ENCODE assay signal across 17 cellular contexts in the genomic region with DNA sequence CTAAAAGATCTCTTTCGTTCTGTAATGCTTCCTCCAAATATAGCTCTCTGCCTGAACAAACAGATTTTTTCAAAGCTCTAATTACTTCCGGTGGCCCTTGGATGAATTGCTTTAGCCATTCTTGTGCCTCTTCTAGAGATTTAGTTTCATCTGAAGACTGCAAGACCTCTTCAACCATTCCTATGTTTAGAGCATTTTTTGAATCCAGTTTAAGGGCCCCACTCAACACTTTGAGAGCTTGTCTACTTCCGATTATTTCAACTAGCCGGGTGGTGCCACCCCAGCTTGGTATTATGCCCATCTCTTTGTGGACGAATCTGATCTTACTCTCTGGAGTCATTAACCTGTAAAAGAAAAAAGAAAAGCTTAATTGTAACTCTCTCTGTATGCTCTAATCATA. TPM values are rescaled to one million over a fixed set of nuclear protein-coding genes. Genes with fewer than 3 reads are reported as not detected.
DNase-seq lines count a peak whose midpoint lies in the region; ATAC-seq and TF ChIP-seq lines count a peak whose summit lies in the region.
"Had no signal": no experiment of that assay in that cellular context is flagged by ENCODE, and none has a peak within 500 bp of the region (broad histone marks: within the 10 kb centered on the region; RNA-seq: fewer than 3 reads in every experiment).

No MANE protein-coding gene starts in this region.

- intact Hi-C loops in cardiac septum (cut with DNase I) = no loop called here
- intact Hi-C loops in naive thymus-derived CD4-positive, alpha-beta T cell (cut with micrococcal nuclease) = no loop called here

- no peak for DNase-seq in cardiac muscle cell (ENCODE audit: low read depth in 1 of 2, low spot score in 1 of 2)
- no peak for DNase-seq in cardiac septum (ENCODE audit: low spot score)
- no peak for DNase-seq in T-helper 17 cell
- DNase-seq in naive thymus-derived CD4-positive, alpha-beta T cell = no peak
- no peak for DNase-seq in endothelial cell (ENCODE audit: low spot score)
- no peak for DNase-seq in NAMALWA (ENCODE audit: low spot score)
- no peak for DNase-seq in NCI-H1092 treated with DMSO at 0.1 percent for 48 hours (lab: John Stamatoyannopoulos, UW)
- DNase-seq: activated CD8-positive, alpha-beta memory T cell treated with anti-CD3 and anti-CD28 coated beads for 24 hours; cortex of kidney; H7; Kasumi-1; NCI-H1930; stimulated activated CD4-positive, alpha-beta T cell treated with anti-CD3 and anti-CD28 coated beads, Interleukin-1b, Interleukin-23, amount 100 ng/mL, for 48 hours had no signal

- H3K4me3 ChIP-seq in cardiac muscle cell = no peak overlapping the region
- H3K4me3 ChIP-seq in naive thymus-derived CD4-positive, alpha-beta T cell (ENCODE audit: low read length) = no peak overlapping the region
- H3K4me3 ChIP-seq: right atrium auricular region had no signal

- H3K36me3 Mint-ChIP-seq in T-helper 17 cell (ENCODE audit: low read depth) (peaks cover 5% of the 10 kb centered on the region), endothelial cell (ENCODE audit: low read depth, unreplicated experiment) (peaks cover 23% of the 10 kb centered on the region)
- peaks cover 4 to 47% (median 36%) of the 10 kb centered on the region in 5 donors for H3K36me3 Mint-ChIP-seq in naive thymus-derived CD4-positive, alpha-beta T cell

- POLR2A ChIA-PET in naive thymus-derived CD4-positive, alpha-beta T cell (lab: Charles Lee) = interaction anchor here (1.1 kb wide), 1 partner anchor 13 kb away, joined by 3 read pairs; no protein-coding TSS in a partner anchor

- H3K9me3 ChIP-seq in cardiac muscle cell (ENCODE audit: low read depth) (no peaks in the 10 kb centered on the region), T-helper 17 cell (ENCODE audit: control insufficient read depth, low read length, poor library complexity, severe bottlenecking) (no peaks in the 10 kb centered on the region)
- H3K9me3 ChIP-seq in naive thymus-derived CD4-positive, alpha-beta T cell (ENCODE audit: control insufficient read depth in 2 of 3, low read length in 3 of 3) = no peaks in the 10 kb centered on the region
- H3K9me3 ChIP-seq: right atrium auricular region had no signal

- no peak overlapping the region for H3K4me3 Mint-ChIP-seq in T-helper 17 cell
- H3K4me3 Mint-ChIP-seq in naive thymus-derived CD4-positive, alpha-beta T cell = no peak overlapping the region
- H3K4me3 Mint-ChIP-seq in endothelial cell (ENCODE audit: unreplicated experiment) = no peak overlapping the region
- H3K4me3 Mint-ChIP-seq: nephron had no signal

- TF ChIP-seq CTCF in cardiac muscle cell (IDR thresholded peaks at IDR 0.05; ENCODE audit: low read depth, low read length) (no peak), endothelial cell (IDR thresholded peaks at IDR 0.05; ENCODE audit: unreplicated experiment) (no peak)

- peaks cover 34% of the 10 kb centered on the region for H3K36me3 ChIP-seq in cardiac muscle cell
- peaks cover 5 to 18% (median 8%) of the 10 kb centered on the region in 3 experiments for H3K36me3 ChIP-seq in naive thymus-derived CD4-positive, alpha-beta T cell (ENCODE audit: control insufficient read depth in 2 of 3, insufficient read depth in 3 of 3, low read length in 3 of 3)

- H3K27ac ChIP-seq in cardiac muscle cell = peak overlapping the region; percentile 68
- no peak overlapping the region for H3K27ac ChIP-seq in naive thymus-derived CD4-positive, alpha-beta T cell (ENCODE audit: low read depth, low read length)
- H3K27ac ChIP-seq: right atrium auricular region, RWPE1 had no signal

- ATAC-seq in T-helper 17 cell = no peak
- ATAC-seq in naive thymus-derived CD4-positive, alpha-beta T cell = no peak
- ATAC-seq in GM21515 (IDR thresholded peaks at IDR 0.05; ENCODE audit: unreplicated experiment) = no peak

- no peaks in the 10 kb centered on the region for H3K27me3 Mint-ChIP-seq in T-helper 17 cell
- H3K27me3 Mint-ChIP-seq in naive thymus-derived CD4-positive, alpha-beta T cell = no peaks in the 10 kb centered on the region
- no peaks in the 10 kb centered on the region for H3K27me3 Mint-ChIP-seq in endothelial cell (ENCODE audit: unreplicated experiment)

- H3K9me3 Mint-ChIP-seq in naive thymus-derived CD4-positive, alpha-beta T cell = no peaks in the 10 kb centered on the region
- H3K9me3 Mint-ChIP-seq in endothelial cell (ENCODE audit: unreplicated experiment) = no peaks in the 10 kb centered on the region
- H3K9me3 Mint-ChIP-seq: nephron had no signal

- CTCF ChIA-PET in naive thymus-derived CD4-positive, alpha-beta T cell (lab: Charles Lee) = no interaction called here

- H3K27me3 ChIP-seq in cardiac muscle cell = no peaks in the 10 kb centered on the region
- no peaks in the 10 kb centered on the region for H3K27me3 ChIP-seq in naive thymus-derived CD4-positive, alpha-beta T cell (ENCODE audit: control insufficient read depth in 2 of 2, insufficient read depth in 2 of 2, low read length in 2 of 2)
- H3K27me3 ChIP-seq: right atrium auricular region had no signal

- H3K27ac Mint-ChIP-seq in T-helper 17 cell = peak overlapping the region; percentile 72
- H3K27ac Mint-ChIP-seq in naive thymus-derived CD4-positive, alpha-beta T cell = peak overlapping the region in 8 of 9 donors; percentile 4 to 72 (median 40)
- no peak overlapping the region for H3K27ac Mint-ChIP-seq in endothelial cell (ENCODE audit: unreplicated experiment)

- H3K4me1 Mint-ChIP-seq in T-helper 17 cell = peaks cover 23% of the 10 kb centered on the region
- peaks cover 16 to 49% (median 43%) of the 10 kb centered on the region in 7 donors for H3K4me1 Mint-ChIP-seq in naive thymus-derived CD4-positive, alpha-beta T cell
- H3K4me1 Mint-ChIP-seq in endothelial cell (ENCODE audit: unreplicated experiment) = peaks cover 12% of the 10 kb centered on the region

- H3K4me1 ChIP-seq in cardiac muscle cell (ENCODE audit: low read depth) = peaks cover 26% of the 10 kb centered on the region
- peaks cover 0 to 11% of the 10 kb centered on the region in 2 donors for H3K4me1 ChIP-seq in naive thymus-derived CD4-positive, alpha-beta T cell (ENCODE audit: control insufficient read depth in 2 of 2, insufficient read depth in 2 of 2, low read length in 2 of 2)

RNA-seq across cellular contexts. Expression of a gene that starts 23.3 kb away (rescaled TPM):
- total RNA-seq in cardiac muscle cell (51.9 and 86.0 TPM in 2 replicates), cardiac septum (72.8 TPM), T-helper 17 cell (10 to 100 TPM; 14.6 to 14.8 TPM), endothelial cell (ENCODE audit: unreplicated experiment) (68.6 TPM)
- polyA plus RNA-seq in cardiac muscle cell = 47.8 and 63.6 TPM in 2 replicates
- total RNA-seq in naive thymus-derived CD4-positive, alpha-beta T cell = 10 to 100 TPM; 17.6 to 38.1 (median 20.8) TPM
- polyA plus RNA-seq in naive thymus-derived CD4-positive, alpha-beta T cell = 10 to 100 TPM in 1 of 2 donors, 1 to 10 TPM in 1; 8.1 to 14.9 TPM

RNA-seq across cellular contexts. Expression of a gene that starts 53.5 kb away (rescaled TPM):
- total RNA-seq in cardiac muscle cell = 34.1 and 36.1 TPM in 2 replicates
- 60.7 and 68.4 TPM in 2 replicates for polyA plus RNA-seq in cardiac muscle cell
- 34.4 TPM for total RNA-seq in cardiac septum
- total RNA-seq in T-helper 17 cell = 10 to 100 TPM; 17.7 to 20.4 TPM
- 10 to 100 TPM; 18.1 to 46.5 (median 34.3) TPM for total RNA-seq in naive thymus-derived CD4-positive, alpha-beta T cell
- polyA plus RNA-seq in naive thymus-derived CD4-positive, alpha-beta T cell = 10 to 100 TPM; 65.0 to 77.0 TPM
- total RNA-seq in endothelial cell (ENCODE audit: unreplicated experiment) = 84.1 TPM
